18 cellular contexts compared by ENCODE assay signal in the genomic region with DNA sequence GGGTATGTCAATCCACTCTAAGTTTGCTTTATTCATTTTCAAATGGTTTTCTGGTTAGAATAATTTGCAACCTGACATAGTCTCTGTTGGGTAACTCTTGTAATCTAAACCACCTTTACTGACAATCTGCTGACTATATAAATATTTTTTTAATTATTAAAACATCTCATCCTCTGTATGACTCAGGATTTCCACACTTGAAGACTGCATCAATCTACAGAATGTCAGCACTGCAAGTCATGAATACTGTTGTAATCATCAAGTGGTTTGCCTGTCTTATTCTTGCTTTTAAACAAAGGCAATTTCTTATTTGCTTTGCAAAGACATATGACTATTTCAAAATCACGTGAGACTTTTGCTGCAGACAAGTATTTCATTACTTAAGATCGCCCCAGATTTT. TPM values are rescaled to one million over a fixed set of nuclear protein-coding genes. Genes with fewer than 3 reads are reported as not detected.
DNase-seq lines count a peak whose midpoint lies in the region; ATAC-seq and TF ChIP-seq lines count a peak whose summit lies in the region.
"Had no signal": no experiment of that assay in that cellular context is flagged by ENCODE, and none has a peak within 500 bp of the region (broad histone marks: within the 10 kb centered on the region; RNA-seq: fewer than 3 reads in every experiment).

No MANE protein-coding gene starts in this region.

- DNase-seq in ELR (ENCODE audit: low read depth) (peak; percentile 61), RPMI7951 (ENCODE audit: low read depth) (peak; percentile 51), osteoblast (ENCODE audit: insufficient read length, low spot score, missing footprints) (peak; percentile 32), NCI-H1092 (lab: John Stamatoyannopoulos, UW) (no peak), left colon (no peak), NCI-H2107 treated with DMSO at 0.1 percent for 48 hours (lab: John Stamatoyannopoulos, UW; ENCODE audit: unreplicated experiment) (no peak), A673 (ENCODE audit: low spot score) (no peak)
- DNase-seq: anterior cingulate cortex, GOT3, naive B cell, NCI-H1930, substantia nigra, T-helper 1 cell had no signal

- H3K9me3 ChIP-seq in osteoblast (ENCODE audit: low read depth, low read length) = no peaks in the 10 kb centered on the region
- no peaks in the 10 kb centered on the region for H3K9me3 ChIP-seq in A673 (ENCODE audit: low read depth, low read length, poor library complexity, severe bottlenecking)
- H3K9me3 ChIP-seq: BLaER1 treated with 17β-estradiol and CSF1 and Interleukin-3, amounts not matched to agents 10 nM and 100 nM; esophagus muscularis mucosa had no signal

- ATAC-seq in esophagus mucosa (peak; percentile 48), left colon (no peak)
- ATAC-seq: activated T-helper 17 cell treated with anti-CD3 and anti-CD28 coated beads, Interleukin-2, amount 50 U/mL, for 72 hours had no signal

- H3K4me1 ChIP-seq in osteoblast (ENCODE audit: insufficient read depth, low read length) (peaks cover 67% of the 10 kb centered on the region), A673 (ENCODE audit: insufficient read depth, low read length, poor library complexity, severe bottlenecking) (peaks cover 11% of the 10 kb centered on the region)
- H3K4me1 ChIP-seq: BLaER1 treated with 17β-estradiol and CSF1 and Interleukin-3, amounts not matched to agents 10 nM and 100 nM had no signal

- H3K4me3 ChIP-seq in osteoblast (ENCODE audit: insufficient read depth, low read length) = no peak overlapping the region
- no peak overlapping the region for H3K4me3 ChIP-seq in A673 (ENCODE audit: low read depth, low read length, poor library complexity, severe bottlenecking)
- H3K4me3 ChIP-seq: BLaER1 treated with 17β-estradiol and CSF1 and Interleukin-3, amounts not matched to agents 10 nM and 100 nM; esophagus muscularis mucosa had no signal

- BruUV-seq in A673 (replicated peaks; lab: Mats Ljungman, UMichigan) = no TSS peak

- H3K4me2 ChIP-seq in osteoblast (ENCODE audit: insufficient read depth, low read length) = peak overlapping the region; percentile 4
- H3K4me2 ChIP-seq: BLaER1 treated with 17β-estradiol and CSF1 and Interleukin-3, amounts not matched to agents 10 nM and 100 nM had no signal

- no peaks in the 10 kb centered on the region for H4K20me1 ChIP-seq in osteoblast (ENCODE audit: insufficient read depth, low read length)
- H4K20me1 ChIP-seq: BLaER1 treated with 17β-estradiol and CSF1 and Interleukin-3, amounts not matched to agents 10 nM and 100 nM had no signal

- CTCF ChIA-PET in A673 (lab: Charles Lee) = no interaction called here

- intact Hi-C loops in left colon (cut with DNase I, micrococcal nuclease) (no loop called here), A673 (cut with micrococcal nuclease; ENCODE audit: unreplicated experiment) (no loop called here)

- H2AFZ ChIP-seq in osteoblast (ENCODE audit: low read length) = no peak overlapping the region

- TF ChIP-seq CTCF in osteoblast (IDR thresholded peaks at IDR 0.05; ENCODE audit: extremely low read depth, low read depth, low read length) (no peak), A673 (conservative IDR thresholded peaks at IDR 0.05; ENCODE audit: low read depth, low read length) (no peak)

- H3K27me3 ChIP-seq in osteoblast (ENCODE audit: insufficient read depth, low read length) (no peaks in the 10 kb centered on the region), A673 (replicated peaks; ENCODE audit: insufficient read depth, low read depth, low read length, poor library complexity) (no peaks in the 10 kb centered on the region)
- H3K27me3 ChIP-seq: BLaER1 treated with 17β-estradiol and CSF1 and Interleukin-3, amounts not matched to agents 10 nM and 100 nM; esophagus muscularis mucosa had no signal

- H3K36me3 ChIP-seq in osteoblast (ENCODE audit: insufficient read depth, low read length) = peaks cover 64% of the 10 kb centered on the region
- no peaks in the 10 kb centered on the region for H3K36me3 ChIP-seq in A673 (ENCODE audit: insufficient read depth, low read length, poor library complexity, severe bottlenecking)
- H3K36me3 ChIP-seq: BLaER1 treated with 17β-estradiol and CSF1 and Interleukin-3, amounts not matched to agents 10 nM and 100 nM had no signal

- POLR2A ChIA-PET in A673 (lab: Charles Lee; ENCODE audit: low non-redundant PET) = no interaction called here

- H3K79me2 ChIP-seq in osteoblast (ENCODE audit: insufficient read depth, low read length) = peaks cover 72% of the 10 kb centered on the region

- H3K27ac ChIP-seq in osteoblast (ENCODE audit: low read depth, low read length) (peak overlapping the region; percentile 65), A673 (ENCODE audit: low read depth, low read length, poor library complexity, severe bottlenecking) (no peak overlapping the region)
- H3K27ac ChIP-seq: BLaER1 treated with 17β-estradiol and CSF1 and Interleukin-3, amounts not matched to agents 10 nM and 100 nM; esophagus muscularis mucosa had no signal

RNA-seq across cellular contexts. Expression of a gene that starts 42.1 kb away (rescaled TPM):
- 10.4 and 19.8 TPM in 2 replicates for total RNA-seq in RPMI7951 (2014; rRNA removed; shearing (Covaris generic))
- 1.6 TPM for total RNA-seq in esophagus mucosa
- total RNA-seq in osteoblast = 198 and 242 TPM in 2 replicates
- 1 to 10 TPM; 1.2 to 5.1 TPM for total RNA-seq in left colon
- total RNA-seq in A673 (2021) = 20.7 and 26.8 TPM in 2 replicates
- total RNA-seq: dermis microvascular lymphatic vessel endothelial cell had no signal

Comparison
In these comparisons a context has a peak if more than half of its experiments do, and no peak if none do; other contexts are left out.
1. DNase-seq: peak in ELR (single experiment), RPMI7951 (single experiment) and osteoblast (single experiment); none in NCI-H1092 (single experiment), left colon (0 of 2), NCI-H2107 treated with DMSO at 0.1 percent for 48 hours (single experiment) and A673 (single experiment).